19 cellular contexts compared by ENCODE assay signal in the genomic region with DNA sequence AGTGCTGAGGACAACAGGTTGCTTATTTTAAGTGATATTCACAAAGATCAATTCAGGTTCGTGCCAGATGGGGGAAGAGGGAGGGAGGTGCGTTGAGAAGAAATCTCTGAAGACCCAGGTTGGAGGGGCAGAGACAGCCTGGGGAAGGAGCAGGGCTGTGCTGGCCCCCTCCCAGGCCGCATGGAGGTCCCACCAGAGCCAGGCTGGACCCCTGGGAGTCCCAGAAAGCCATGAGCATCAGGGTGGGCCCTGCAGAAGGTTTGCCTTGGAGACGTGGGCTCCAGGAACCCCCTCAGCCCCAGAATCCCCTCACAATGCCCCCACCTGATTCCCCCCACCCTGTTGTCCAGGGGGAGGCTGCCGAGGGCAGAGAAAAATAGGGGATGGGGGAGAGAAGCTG. TPM values are rescaled to one million over a fixed set of nuclear protein-coding genes. Genes with fewer than 3 reads are reported as not detected.
DNase-seq lines count a peak whose midpoint lies in the region; ATAC-seq and TF ChIP-seq lines count a peak whose summit lies in the region.
"Had no signal": no experiment of that assay in that cellular context is flagged by ENCODE, and none has a peak within 500 bp of the region (broad histone marks: within the 10 kb centered on the region; RNA-seq: fewer than 3 reads in every experiment).

No MANE protein-coding gene starts in this region.

- H3K36me3 ChIP-seq in ES-I3 (ENCODE audit: insufficient read depth, low read length) (no peaks in the 10 kb centered on the region), mesendoderm (ENCODE audit: control insufficient read depth, insufficient read depth, low read length) (no peaks in the 10 kb centered on the region), spleen (no peaks in the 10 kb centered on the region), MG63 (no peaks in the 10 kb centered on the region)

- H4K5ac ChIP-seq in mesendoderm (ENCODE audit: low read length) = no peak overlapping the region

- peak overlapping the region; percentile 41 for H3K9ac ChIP-seq in ES-I3 (ENCODE audit: low read depth, low read length)
- H3K9ac ChIP-seq in mesendoderm (ENCODE audit: low read length) = peak overlapping the region; percentile 33
- H3K9ac ChIP-seq: KMS-11, parathyroid adenoma had no signal

- H3K4ac ChIP-seq in mesendoderm (ENCODE audit: low read depth, low read length) = peak overlapping the region; percentile 96

- H3K4me3 ChIP-seq in mesendoderm (ENCODE audit: low read length) (no peak overlapping the region), spleen (no peak overlapping the region), foreskin fibroblast (ENCODE audit: low read depth in 1 of 2, low read length in 2 of 2) (no peak overlapping the region), MG63 (no peak overlapping the region)
- H3K4me3 ChIP-seq: skin epidermis had no signal

- no peak overlapping the region for H2BK15ac ChIP-seq in mesendoderm (replicated peaks; ENCODE audit: low read depth)

- no peak for TF ChIP-seq CTCF in VCaP (conservative IDR thresholded peaks at IDR 0.05)
- TF ChIP-seq CTCF in spleen (IDR thresholded peaks at IDR 0.05 in 8 of 11, conservative IDR thresholded peaks at IDR 0.05 in 3 of 11) = no peak
- TF ChIP-seq CTCF in foreskin fibroblast (IDR thresholded peaks at IDR 0.05; ENCODE audit: low read depth, low read length) = no peak

- H3K4me1 ChIP-seq in ES-I3 (ENCODE audit: insufficient read depth, low read length) = peaks cover 37% of the 10 kb centered on the region
- peaks cover 27% of the 10 kb centered on the region for H3K4me1 ChIP-seq in mesendoderm (ENCODE audit: control insufficient read depth, low read depth, low read length)
- H3K4me1 ChIP-seq in spleen = peaks cover 0 to 42% (median 18%) of the 10 kb centered on the region in 6 donors
- H3K4me1 ChIP-seq: parathyroid adenoma had no signal

- no peak overlapping the region for H3K23ac ChIP-seq in mesendoderm (ENCODE audit: low read length)

- peaks cover 4% of the 10 kb centered on the region for H3K79me2 ChIP-seq in mesendoderm (ENCODE audit: control insufficient read depth, insufficient read depth, low read length)
- H3K79me2 ChIP-seq: parathyroid adenoma had no signal

- intact Hi-C loops in spleen (cut with DNase I; ENCODE audit: low total_unique reads) = loop anchor here (10.0 kb wide), 1 partner anchor 128 kb away; no protein-coding TSS in a partner anchor

- H2BK120ac ChIP-seq in mesendoderm (ENCODE audit: low read depth, low read length) = peak overlapping the region; percentile 56

- no peak overlapping the region for H4K8ac ChIP-seq in mesendoderm (ENCODE audit: low read depth, low read length)

- H3K27me3 ChIP-seq in mesendoderm (ENCODE audit: insufficient read depth, low read length, poor library complexity) (no peaks in the 10 kb centered on the region), spleen (replicated peaks in 1 of 7) (peaks cover 0 to 7% (median 0%) of the 10 kb centered on the region in 7 donors), MG63 (no peaks in the 10 kb centered on the region)

- H3K9me3 ChIP-seq in ES-I3 (ENCODE audit: control insufficient read depth, insufficient read depth, low read length) = no peaks in the 10 kb centered on the region
- H3K9me3 ChIP-seq in spleen = no peaks in the 10 kb centered on the region
- no peaks in the 10 kb centered on the region for H3K9me3 ChIP-seq in MG63

- no peak overlapping the region for H3K4me2 ChIP-seq in mesendoderm (ENCODE audit: low read length)
- H3K4me2 ChIP-seq: KMS-11 had no signal

- H2BK5ac ChIP-seq in mesendoderm (ENCODE audit: low read length) = peak overlapping the region; percentile 96

- no peak for TF ChIP-seq POLR2A in spleen (IDR thresholded peaks at IDR 0.05)

- no peaks in the 10 kb centered on the region for H3K79me1 ChIP-seq in mesendoderm (ENCODE audit: low read length)

- DNase-seq in mesendoderm = no peak
- peak; percentile 40 for DNase-seq in spleen
- DNase-seq in kidney tubule cell (ENCODE audit: low spot score) = no peak
- DNase-seq in foreskin fibroblast = no peak
- no peak for DNase-seq in MG63
- DNase-seq: AML-193, NCI-H226 had no signal

- ATAC-seq in HG02981 (IDR thresholded peaks at IDR 0.05; ENCODE audit: unreplicated experiment) = no peak
- ATAC-seq: activated naive CD8-positive, alpha-beta T cell treated with anti-CD3 and anti-CD28 coated beads, Interleukin-2, amount 50 U/mL, for 24 hours had no signal

- peak overlapping the region; percentile 100 for H2AK5ac ChIP-seq in mesendoderm (ENCODE audit: low read length)

- WGBS in mesendoderm (ENCODE audit: extremely low coverage, insufficient coverage, low lambda C conversion rate) = no CpG with 5 or more reads among the region's 5 CpGs
- 72 to 89% (median 83%) methylated on average over 5 of the region's 5 CpGs for WGBS in spleen, 5 donors

- H3K56ac ChIP-seq in mesendoderm (ENCODE audit: low read length) = peak overlapping the region; percentile 97

- H3K27ac ChIP-seq in VCaP (peak overlapping the region; percentile 100), mesendoderm (ENCODE audit: low read depth, low read length) (peak overlapping the region; percentile 82), spleen (peak overlapping the region in 1 of 8 donors; percentile 15)
- H3K27ac ChIP-seq: KMS-11, parathyroid adenoma, RWPE1, skin epidermis had no signal

- peak overlapping the region; percentile 92 for H3K18ac ChIP-seq in mesendoderm (ENCODE audit: low read length)

RNA-seq across cellular contexts. Expression of gene IGLL1, which starts 47.3 kb away (rescaled TPM):
- polyA plus RNA-seq in mesendoderm (2013, experiment 1 of 2) = not detected
- not detected for polyA plus RNA-seq in mesendoderm (2013, experiment 2 of 2)
- total RNA-seq in spleen = not detected
- under 1 TPM in 1 of 3 donors, not detected in 2; 0.26 TPM for polyA plus RNA-seq in spleen
- not detected in 2 replicates for total RNA-seq in MG63 (2014; rRNA removed; shearing (Covaris generic); ENCODE audit: low replicate concordance)
- total RNA-seq: activated CD8-positive, alpha-beta T cell treated with anti-CD3 and anti-CD28 coated beads for 36 hours; fibroblast of lung; kidney epithelial cell; temporal lobe had no signal
- polyA plus RNA-seq: fibroblast of lung had no signal
